Comparison of ENCODE assay signal across 1 cellular context in genomic region chr1:154198756-154199562, GRCh38.
TF ChIP-seq lines count a peak whose summit lies in the region.

No MANE protein-coding gene starts in this region.

TF ChIP-seq in SK-N-SH treated with all-trans-retinoic acid at 6 μM for 48 hours, 23 proteins besides CTCF, POLR2A, EP300 and RAD21 (continued from another document):
- TF ChIP-seq CSRNP3 (CRISPR knock-in tag; IDR thresholded peaks at IDR 0.05): no peak
- TF ChIP-seq BACH2 (CRISPR knock-in tag; IDR thresholded peaks at IDR 0.05; ENCODE audit: borderline replicate concordance): no peak
- no peak for TF ChIP-seq ARNTL (CRISPR knock-in tag; IDR thresholded peaks at IDR 0.05; ENCODE audit: borderline replicate concordance, low read depth)
- TF ChIP-seq ISL1 (CRISPR knock-in tag; IDR thresholded peaks at IDR 0.05): no peak
- no peak for TF ChIP-seq OSR1 (CRISPR knock-in tag; IDR thresholded peaks at IDR 0.05)
- TF ChIP-seq PPARA (CRISPR knock-in tag; IDR thresholded peaks at IDR 0.05; ENCODE audit: borderline replicate concordance): no peak
- no peak for TF ChIP-seq ESRRG (CRISPR knock-in tag; IDR thresholded peaks at IDR 0.05)
